In the genomic region with DNA sequence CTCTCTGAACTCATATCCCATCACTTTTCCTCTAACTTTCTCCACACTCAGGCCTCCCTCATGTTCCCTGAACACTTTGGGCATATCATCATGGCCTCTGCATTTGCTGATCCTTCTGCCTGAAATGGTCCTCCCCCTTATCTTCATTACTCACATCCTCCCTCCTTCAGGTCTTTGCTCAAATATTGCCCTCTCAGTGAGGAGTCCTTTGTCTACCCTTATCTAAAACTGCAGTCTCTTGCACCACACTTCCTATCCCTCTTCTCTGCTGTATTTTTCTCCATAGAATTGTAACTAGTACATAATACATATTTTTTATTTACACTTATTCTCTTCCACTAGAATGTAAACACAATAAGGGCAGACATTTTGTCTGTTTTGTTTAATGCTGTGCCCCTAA, we compare ENCODE assay signal across 1 cellular context.
A peak's percentile ranks its signal among the peaks of the same experiment; 100 is the strongest.
TF ChIP-seq lines count a peak whose summit lies in the region.

No MANE protein-coding gene starts in this region.

TF ChIP-seq in K562, 482 proteins besides CTCF, POLR2A, EP300 and RAD21 (continued from another document and continues in another):
- TF ChIP-seq, protein P1, sequence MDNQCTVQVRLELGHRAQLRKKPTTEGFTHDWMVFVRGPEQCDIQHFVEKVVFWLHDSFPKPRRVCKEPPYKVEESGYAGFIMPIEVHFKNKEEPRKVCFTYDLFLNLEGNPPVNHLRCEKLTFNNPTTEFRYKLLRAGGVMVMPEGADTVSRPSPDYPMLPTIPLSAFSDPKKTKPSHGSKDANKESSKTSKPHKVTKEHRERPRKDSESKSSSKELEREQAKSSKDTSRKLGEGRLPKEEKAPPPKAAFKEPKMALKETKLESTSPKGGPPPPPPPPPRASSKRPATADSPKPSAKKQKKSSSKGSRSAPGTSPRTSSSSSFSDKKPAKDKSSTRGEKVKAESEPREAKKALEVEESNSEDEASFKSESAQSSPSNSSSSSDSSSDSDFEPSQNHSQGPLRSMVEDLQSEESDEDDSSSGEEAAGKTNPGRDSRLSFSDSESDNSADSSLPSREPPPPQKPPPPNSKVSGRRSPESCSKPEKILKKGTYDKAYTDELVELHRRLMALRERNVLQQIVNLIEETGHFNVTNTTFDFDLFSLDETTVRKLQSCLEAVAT (IDR thresholded peaks at IDR 0.05) = 0 out of 4 replicates have a peak, but pooled peaks of 1 of the 2 experiments have one; percentile 59
- TF ChIP-seq MECOM (CRISPR knock-in tag; IDR thresholded peaks at IDR 0.05) (0 out of 2 replicates have a peak, but pooled peaks have one; percentile 69), FOXM1 (IDR thresholded peaks at IDR 0.05; ENCODE audit: low read depth) (peak; percentile 64; the same call in 1 of the 2 replicates), FOXM1 (CRISPR knock-in tag; IDR thresholded peaks at IDR 0.05; ENCODE audit: low read depth) (no peak), DIDO1 (tag; IDR thresholded peaks at IDR 0.05; ENCODE audit: low read depth) (no peak), RCOR1 (IDR thresholded peaks at IDR 0.05; ENCODE audit: borderline replicate concordance in 1 of 2, low read depth in 2 of 2, low read length in 2 of 2) (peak; percentile 61 to 93; a peak in 3 of 4 replicates), TCF3 (CRISPR knock-in tag; IDR thresholded peaks at IDR 0.05) (peak; percentile 76), CBFA2T3 (IDR thresholded peaks at IDR 0.05) (peak; percentile 94), SRF (CRISPR knock-in tag; IDR thresholded peaks at IDR 0.05) (peak in 1 of 2 experiments; percentile 65; a peak in 1 of 4 replicates), SRSF7 (optimal IDR thresholded peaks at IDR 0.05; ENCODE audit: low read depth, low read length) (no peak), EHMT2 (IDR thresholded peaks at IDR 0.05) (peak; percentile 89), CC2D1A (IDR thresholded peaks at IDR 0.05) (peak; percentile 82), MYC (IDR thresholded peaks at IDR 0.05; ENCODE audit: low read depth, low read length) (peak; percentile 30; the same call in 1 of the 2 replicates), MYC (CRISPR knock-in tag; IDR thresholded peaks at IDR 0.05; ENCODE audit: borderline replicate concordance, low read depth) (no peak), DPF2 (IDR thresholded peaks at IDR 0.05) (peak; percentile 96), HDAC1 (IDR thresholded peaks at IDR 0.05) (peak in 1 of 2 experiments; percentile 85; a peak in 2 of 4 replicates), SMARCE1 (IDR thresholded peaks at IDR 0.05) (peak; percentile 91), ZEB2 (IDR thresholded peaks at IDR 0.05) (peak; percentile 67), ZNF507 (tag; conservative IDR thresholded peaks at IDR 0.05) (no peak), SMARCC2 (IDR thresholded peaks at IDR 0.05; ENCODE audit: low read depth) (peak; percentile 85; the same call in 1 of the 2 replicates), CCNT2 (IDR thresholded peaks at IDR 0.05; ENCODE audit: borderline replicate concordance, extremely low read depth, insufficient read length, low read depth, low read length) (no peak), ELF4 (CRISPR knock-in tag; IDR thresholded peaks at IDR 0.05) (no peak), ZBTB7A (IDR thresholded peaks at IDR 0.05; ENCODE audit: borderline replicate concordance, control insufficient read depth, low read depth, low read length) (no peak), MEIS2 (IDR thresholded peaks at IDR 0.05; ENCODE audit: partially characterized antibody) (no peak), TEAD4 (IDR thresholded peaks at IDR 0.05; ENCODE audit: low read length) (peak; percentile 76), TEAD4 (CRISPR knock-in tag; IDR thresholded peaks at IDR 0.05; ENCODE audit: borderline replicate concordance) (no peak), GABPA (tag; conservative IDR thresholded peaks at IDR 0.05; ENCODE audit: low read depth) (0 out of 2 replicates have a peak, but pooled peaks have one; percentile 22), HNRNPK (IDR thresholded peaks at IDR 0.05; ENCODE audit: low read depth, low read length, poor library complexity, severe bottlenecking) (no peak), MYNN (IDR thresholded peaks at IDR 0.05) (0 out of 2 replicates have a peak, but pooled peaks have one; percentile 60), MYNN (CRISPR knock-in tag; IDR thresholded peaks at IDR 0.05) (no peak), MAFF (IDR thresholded peaks at IDR 0.05; ENCODE audit: low read length) (no peak), CREM (IDR thresholded peaks at IDR 0.05; ENCODE audit: low read depth) (0 out of 2 replicates have a peak, but pooled peaks have one; percentile 24), CBFA2T2 (conservative IDR thresholded peaks at IDR 0.05) (peak; percentile 86), GATAD2A (IDR thresholded peaks at IDR 0.05) (peak; percentile 75; the same call in 1 of the 2 replicates), SOX6 (IDR thresholded peaks at IDR 0.05) (peak; percentile 95), CBX3 (IDR thresholded peaks at IDR 0.05; ENCODE audit: borderline replicate concordance in 1 of 2, low read length in 2 of 2) (peak in 1 of 2 experiments; percentile 65; a peak in 1 of 3 replicates), CBX2 (IDR thresholded peaks at IDR 0.05; ENCODE audit: insufficient read depth, low read length, poor library complexity, severe bottlenecking) (no peak), ETS2 (tag; IDR thresholded peaks at IDR 0.05; ENCODE audit: borderline replicate concordance, poor library complexity, severe bottlenecking) (no peak), NUFIP1 (IDR thresholded peaks at IDR 0.05; ENCODE audit: partially characterized antibody) (peak; percentile 31), SPI1 (IDR thresholded peaks at IDR 0.05; ENCODE audit: borderline replicate concordance, low read depth, low read length) (no peak), NCOR1 (IDR thresholded peaks at IDR 0.05) (peak; percentile 83), HDGF (IDR thresholded peaks at IDR 0.05) (no peak), EP400 (IDR thresholded peaks at IDR 0.05) (peak; percentile 53), TBL1XR1 (IDR thresholded peaks at IDR 0.05; ENCODE audit: low read length in 2 of 2) (peak in 1 of 2 experiments; percentile 60; a peak in 2 of 4 replicates), ZNF24 (IDR thresholded peaks at IDR 0.05) (no peak), ZNF445 (CRISPR knock-in tag; IDR thresholded peaks at IDR 0.05; ENCODE audit: low read depth) (peak; percentile 87), GATA2 (CRISPR knock-in tag; IDR thresholded peaks at IDR 0.05) (peak; percentile 46; the same call in 1 of the 2 replicates), MAZ (CRISPR knock-in tag; conservative IDR thresholded peaks at IDR 0.05 in 1 of 2, IDR thresholded peaks at IDR 0.05 in 1 of 2) (peak in 1 of 2 experiments; percentile 50; a peak in 2 of 4 replicates), TAL1 (IDR thresholded peaks at IDR 0.05) (peak; percentile 72), YY1 (IDR thresholded peaks at IDR 0.05; ENCODE audit: borderline replicate concordance in 1 of 3, control insufficient read depth in 1 of 3, extremely low read depth in 1 of 3, insufficient read depth in 3 of 3, insufficient read length in 1 of 3, insufficient replicate concordance in 2 of 3, low read depth in 1 of 3, low read length in 2 of 3) (peak in 1 of 3 experiments; percentile 84), FOSL1 (tag; conservative IDR thresholded peaks at IDR 0.05) (peak; percentile 65), XRCC3 (IDR thresholded peaks at IDR 0.05) (no peak), NFIC (IDR thresholded peaks at IDR 0.05) (peak; percentile 59), ZNF263 (CRISPR knock-in tag; IDR thresholded peaks at IDR 0.05; ENCODE audit: borderline replicate concordance) (peak; percentile 99)
- TF ChIP-seq, protein P2, sequence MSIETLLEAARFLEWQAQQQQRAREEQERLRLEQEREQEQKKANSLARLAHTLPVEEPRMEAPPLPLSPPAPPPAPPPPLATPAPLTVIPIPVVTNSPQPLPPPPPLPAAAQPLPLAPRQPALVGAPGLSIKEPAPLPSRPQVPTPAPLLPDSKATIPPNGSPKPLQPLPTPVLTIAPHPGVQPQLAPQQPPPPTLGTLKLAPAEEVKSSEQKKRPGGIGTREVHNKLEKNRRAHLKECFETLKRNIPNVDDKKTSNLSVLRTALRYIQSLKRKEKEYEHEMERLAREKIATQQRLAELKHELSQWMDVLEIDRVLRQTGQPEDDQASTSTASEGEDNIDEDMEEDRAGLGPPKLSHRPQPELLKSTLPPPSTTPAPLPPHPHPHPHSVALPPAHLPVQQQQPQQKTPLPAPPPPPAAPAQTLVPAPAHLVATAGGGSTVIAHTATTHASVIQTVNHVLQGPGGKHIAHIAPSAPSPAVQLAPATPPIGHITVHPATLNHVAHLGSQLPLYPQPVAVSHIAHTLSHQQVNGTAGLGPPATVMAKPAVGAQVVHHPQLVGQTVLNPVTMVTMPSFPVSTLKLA (conservative IDR thresholded peaks at IDR 0.05) = 0 out of 4 replicates have a peak, but pooled peaks of 1 of the 2 experiments have one; percentile 7
- TF ChIP-seq, protein P3, sequence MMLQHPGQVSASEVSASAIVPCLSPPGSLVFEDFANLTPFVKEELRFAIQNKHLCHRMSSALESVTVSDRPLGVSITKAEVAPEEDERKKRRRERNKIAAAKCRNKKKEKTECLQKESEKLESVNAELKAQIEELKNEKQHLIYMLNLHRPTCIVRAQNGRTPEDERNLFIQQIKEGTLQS (IDR thresholded peaks at IDR 0.05) = peak; percentile 43; the same call in 1 of the 2 replicates
- TF ChIP-seq, protein P3 (CRISPR knock-in tag; conservative IDR thresholded peaks at IDR 0.05) = no peak
- TF ChIP-seq, protein P4, sequence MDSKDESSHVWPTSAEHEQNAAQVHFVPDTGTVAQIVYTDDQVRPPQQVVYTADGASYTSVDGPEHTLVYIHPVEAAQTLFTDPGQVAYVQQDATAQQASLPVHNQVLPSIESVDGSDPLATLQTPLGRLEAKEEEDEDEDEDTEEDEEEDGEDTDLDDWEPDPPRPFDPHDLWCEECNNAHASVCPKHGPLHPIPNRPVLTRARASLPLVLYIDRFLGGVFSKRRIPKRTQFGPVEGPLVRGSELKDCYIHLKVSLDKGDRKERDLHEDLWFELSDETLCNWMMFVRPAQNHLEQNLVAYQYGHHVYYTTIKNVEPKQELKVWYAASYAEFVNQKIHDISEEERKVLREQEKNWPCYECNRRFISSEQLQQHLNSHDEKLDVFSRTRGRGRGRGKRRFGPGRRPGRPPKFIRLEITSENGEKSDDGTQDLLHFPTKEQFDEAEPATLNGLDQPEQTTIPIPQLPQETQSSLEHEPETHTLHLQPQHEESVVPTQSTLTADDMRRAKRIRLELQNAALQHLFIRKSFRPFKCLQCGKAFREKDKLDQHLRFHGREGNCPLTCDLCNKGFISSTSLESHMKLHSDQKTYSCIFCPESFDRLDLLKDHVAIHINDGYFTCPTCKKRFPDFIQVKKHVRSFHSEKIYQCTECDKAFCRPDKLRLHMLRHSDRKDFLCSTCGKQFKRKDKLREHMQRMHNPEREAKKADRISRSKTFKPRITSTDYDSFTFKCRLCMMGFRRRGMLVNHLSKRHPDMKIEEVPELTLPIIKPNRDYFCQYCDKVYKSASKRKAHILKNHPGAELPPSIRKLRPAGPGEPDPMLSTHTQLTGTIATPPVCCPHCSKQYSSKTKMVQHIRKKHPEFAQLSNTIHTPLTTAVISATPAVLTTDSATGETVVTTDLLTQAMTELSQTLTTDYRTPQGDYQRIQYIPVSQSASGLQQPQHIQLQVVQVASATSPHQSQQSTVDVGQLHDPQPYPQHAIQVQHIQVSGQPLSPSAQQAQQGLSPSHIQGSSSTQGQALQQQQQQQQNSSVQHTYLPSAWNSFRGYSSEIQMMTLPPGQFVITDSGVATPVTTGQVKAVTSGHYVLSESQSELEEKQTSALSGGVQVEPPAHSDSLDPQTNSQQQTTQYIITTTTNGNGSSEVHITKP (IDR thresholded peaks at IDR 0.05; ENCODE audit: partially characterized antibody) = peak; percentile 26
- TF ChIP-seq, protein P5, sequence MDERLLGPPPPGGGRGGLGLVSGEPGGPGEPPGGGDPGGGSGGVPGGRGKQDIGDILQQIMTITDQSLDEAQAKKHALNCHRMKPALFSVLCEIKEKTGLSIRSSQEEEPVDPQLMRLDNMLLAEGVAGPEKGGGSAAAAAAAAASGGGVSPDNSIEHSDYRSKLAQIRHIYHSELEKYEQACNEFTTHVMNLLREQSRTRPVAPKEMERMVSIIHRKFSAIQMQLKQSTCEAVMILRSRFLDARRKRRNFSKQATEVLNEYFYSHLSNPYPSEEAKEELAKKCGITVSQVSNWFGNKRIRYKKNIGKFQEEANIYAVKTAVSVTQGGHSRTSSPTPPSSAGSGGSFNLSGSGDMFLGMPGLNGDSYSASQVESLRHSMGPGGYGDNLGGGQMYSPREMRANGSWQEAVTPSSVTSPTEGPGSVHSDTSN (CRISPR knock-in tag; IDR thresholded peaks at IDR 0.05; ENCODE audit: low read depth) = no peak
- TF ChIP-seq, protein P5 (tag; conservative IDR thresholded peaks at IDR 0.05; ENCODE audit: low read depth) = 0 out of 2 replicates have a peak, but pooled peaks have one; percentile 20
- TF ChIP-seq, protein P6, sequence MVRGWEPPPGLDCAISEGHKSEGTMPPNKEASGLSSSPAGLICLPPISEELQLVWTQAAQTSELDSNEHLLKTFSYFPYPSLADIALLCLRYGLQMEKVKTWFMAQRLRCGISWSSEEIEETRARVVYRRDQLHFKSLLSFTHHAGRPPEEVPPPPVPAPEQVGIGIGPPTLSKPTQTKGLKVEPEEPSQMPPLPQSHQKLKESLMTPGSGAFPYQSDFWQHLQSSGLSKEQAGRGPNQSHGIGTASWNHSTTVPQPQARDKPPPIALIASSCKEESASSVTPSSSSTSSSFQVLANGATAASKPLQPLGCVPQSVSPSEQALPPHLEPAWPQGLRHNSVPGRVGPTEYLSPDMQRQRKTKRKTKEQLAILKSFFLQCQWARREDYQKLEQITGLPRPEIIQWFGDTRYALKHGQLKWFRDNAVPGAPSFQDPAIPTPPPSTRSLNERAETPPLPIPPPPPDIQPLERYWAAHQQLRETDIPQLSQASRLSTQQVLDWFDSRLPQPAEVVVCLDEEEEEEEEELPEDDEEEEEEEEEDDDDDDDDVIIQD (CRISPR knock-in tag; IDR thresholded peaks at IDR 0.05) = no peak
- TF ChIP-seq, protein P7, sequence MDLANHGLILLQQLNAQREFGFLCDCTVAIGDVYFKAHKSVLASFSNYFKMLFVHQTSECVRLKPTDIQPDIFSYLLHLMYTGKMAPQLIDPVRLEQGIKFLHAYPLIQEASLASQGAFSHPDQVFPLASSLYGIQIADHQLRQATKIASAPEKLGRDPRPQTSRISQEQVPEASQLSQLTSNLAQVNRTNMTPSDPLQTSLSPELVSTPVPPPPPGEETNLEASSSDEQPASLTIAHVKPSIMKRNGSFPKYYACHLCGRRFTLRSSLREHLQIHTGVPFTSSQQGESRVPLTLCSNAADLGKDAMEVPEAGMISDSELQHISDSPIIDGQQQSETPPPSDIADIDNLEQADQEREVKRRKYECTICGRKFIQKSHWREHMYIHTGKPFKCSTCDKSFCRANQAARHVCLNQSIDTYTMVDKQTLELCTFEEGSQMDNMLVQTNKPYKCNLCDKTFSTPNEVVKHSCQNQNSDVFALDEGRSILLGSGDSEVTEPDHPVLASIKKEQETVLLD (IDR thresholded peaks at IDR 0.05) = peak; percentile 66; the same call in 1 of the 2 replicates
